In the genomic region with DNA sequence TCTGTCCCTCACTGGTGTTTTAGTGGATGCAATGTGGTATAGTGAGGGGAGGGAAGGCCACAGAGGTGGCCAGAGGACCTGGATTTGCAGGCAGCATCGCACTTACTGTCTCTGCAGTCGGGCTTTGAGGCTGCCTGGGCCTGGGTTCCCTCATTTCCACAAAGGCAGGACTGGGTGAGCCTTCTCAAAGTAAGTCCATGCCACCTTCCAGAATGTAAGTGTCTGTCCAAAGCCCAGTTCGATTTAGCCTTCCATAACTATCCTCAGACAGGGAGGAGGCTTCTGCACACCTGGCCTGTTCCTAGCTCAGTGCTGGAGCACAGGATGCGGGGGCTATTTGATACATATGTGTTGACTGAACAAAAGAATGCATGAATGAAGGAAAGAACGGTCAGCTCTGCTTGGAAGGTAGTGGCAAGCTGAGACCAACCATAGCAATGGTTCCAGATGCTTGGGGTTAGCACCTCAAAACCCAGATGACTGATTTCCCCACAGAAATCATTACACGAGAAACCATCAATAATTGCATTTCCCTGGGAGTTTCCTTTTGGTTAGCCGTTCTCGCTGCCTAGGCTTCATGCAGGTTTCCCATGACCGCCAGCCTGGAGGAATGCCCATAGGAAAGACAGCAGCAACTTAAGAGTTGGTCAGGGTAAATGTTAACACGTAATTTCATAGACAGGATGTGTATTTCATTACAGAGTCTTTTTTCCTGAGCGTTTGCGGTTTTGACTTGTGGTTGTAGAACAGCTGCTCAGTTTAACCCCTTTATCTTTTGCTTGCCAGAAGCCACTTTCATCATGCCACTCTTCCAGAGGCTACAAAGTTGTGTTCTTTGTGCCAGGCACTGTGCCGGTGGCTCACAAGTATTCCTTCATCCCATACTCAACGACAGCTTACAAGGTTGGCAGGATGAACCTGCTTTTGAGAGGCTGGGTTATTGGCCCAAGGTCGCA, we compare ENCODE assay signal across 9 cellular contexts. TPM values are rescaled to one million over a fixed set of nuclear protein-coding genes. Genes with fewer than 3 reads are reported as not detected.
DNase-seq lines count a peak whose midpoint lies in the region; ATAC-seq and TF ChIP-seq lines count a peak whose summit lies in the region.
"Had no signal": no experiment of that assay in that cellular context is flagged by ENCODE, and none has a peak within 500 bp of the region (broad histone marks: within the 10 kb centered on the region; RNA-seq: fewer than 3 reads in every experiment).

No MANE protein-coding gene starts in this region.

- TF ChIP-seq RAD21 in SK-N-SH (IDR thresholded peaks at IDR 0.05; ENCODE audit: low read length) = no peak

- H3K23ac ChIP-seq in mesendoderm (ENCODE audit: low read length) = peak overlapping the region; percentile 66

- no peak for ATAC-seq in SK-N-SH treated with all-trans-retinoic acid at 6 μM for 48 hours

- H3K36me3 ChIP-seq in SK-N-SH (replicated peaks in 1 of 2; ENCODE audit: control insufficient read depth in 1 of 2, insufficient read depth in 2 of 2, low read length in 1 of 2) (no peaks in the 10 kb centered on the region), mesendoderm (ENCODE audit: control insufficient read depth, insufficient read depth, low read length) (no peaks in the 10 kb centered on the region), BE2C (no peaks in the 10 kb centered on the region)

- CTCF ChIA-PET in SK-N-SH (lab: Yijun Ruan, JAX) = interaction anchor here (0.7 to 1.9 kb wide), 3 partner anchors 9 to 13 kb away, joined by 3 to 7 read pairs (median 4); no protein-coding TSS in a partner anchor

- H3K27ac ChIP-seq in SK-N-SH (ENCODE audit: low read depth in 2 of 2, low read length in 1 of 2) (no peak overlapping the region), mesendoderm (ENCODE audit: low read depth, low read length) (no peak overlapping the region)
- H3K27ac ChIP-seq: C4-2B had no signal

- TF ChIP-seq CTCF in SK-N-SH (IDR thresholded peaks at IDR 0.05) (no peak), BE2C (IDR thresholded peaks at IDR 0.05; ENCODE audit: low read depth, low read length) (no peak)

- no peak overlapping the region for H3K56ac ChIP-seq in mesendoderm (ENCODE audit: low read length)

- no peaks in the 10 kb centered on the region for H3K9me2 ChIP-seq in SK-N-SH

- H2BK120ac ChIP-seq in mesendoderm (ENCODE audit: low read depth, low read length) = no peak overlapping the region

- no peak for DNase-seq in SK-N-SH
- peak; percentile 62 for DNase-seq in KG1 (lab: John Stamatoyannopoulos, UW)
- DNase-seq in activated CD8-positive, alpha-beta memory T cell treated with anti-CD3 and anti-CD28 coated beads, Interleukin-2, amount 50 U/mL, for 4 hours = peak; percentile 35
- DNase-seq in mesendoderm = no peak
- no peak for DNase-seq in BE2C
- DNase-seq in NCI-H524 (lab: John Stamatoyannopoulos, UW) = no peak
- no peak for DNase-seq in SK-N-DZ (ENCODE audit: low spot score)

- H3K9ac ChIP-seq in SK-N-SH (no peak overlapping the region), mesendoderm (ENCODE audit: low read length) (no peak overlapping the region)

- no peak overlapping the region for H2AFZ ChIP-seq in SK-N-SH (ENCODE audit: low read depth)

- no peak overlapping the region for H3K4me3 ChIP-seq in SK-N-SH (ENCODE audit: low read depth in 2 of 2, low read length in 1 of 2)
- no peak overlapping the region for H3K4me3 ChIP-seq in mesendoderm (ENCODE audit: low read length)
- no peak overlapping the region for H3K4me3 ChIP-seq in BE2C (ENCODE audit: low read depth, low read length)

- H3K4me2 ChIP-seq in SK-N-SH = no peak overlapping the region
- no peak overlapping the region for H3K4me2 ChIP-seq in mesendoderm (ENCODE audit: low read length)

- no peak for TF ChIP-seq EP300 in SK-N-SH (IDR thresholded peaks at IDR 0.05; ENCODE audit: borderline replicate concordance in 1 of 2, low read depth in 1 of 2, low read length in 1 of 2)

- 31% methylated on average over 14 of the region's 15 CpGs for WGBS in SK-N-SH (ENCODE audit: low lambda C conversion rate)
- WGBS in mesendoderm (ENCODE audit: extremely low coverage, insufficient coverage, low lambda C conversion rate) = no CpG with 5 or more reads among the region's 15 CpGs

- peaks cover 3% of the 10 kb centered on the region for H3F3A ChIP-seq in SK-N-SH (replicated peaks; ENCODE audit: insufficient read depth)

- no peak overlapping the region for H3K18ac ChIP-seq in mesendoderm (ENCODE audit: low read length)

- H4K8ac ChIP-seq in mesendoderm (ENCODE audit: low read depth, low read length) = no peak overlapping the region

- no peaks in the 10 kb centered on the region for H3K9me3 ChIP-seq in SK-N-SH
- no peaks in the 10 kb centered on the region for H3K9me3 ChIP-seq in BE2C

- no peak overlapping the region for H4K5ac ChIP-seq in mesendoderm (ENCODE audit: low read length)

- H2AK5ac ChIP-seq in mesendoderm (ENCODE audit: low read length) = no peak overlapping the region

- no peak overlapping the region for H2BK15ac ChIP-seq in mesendoderm (replicated peaks; ENCODE audit: low read depth)

- H4K20me1 ChIP-seq in SK-N-SH (ENCODE audit: insufficient read depth) = peaks cover 21% of the 10 kb centered on the region

- peaks cover 7% of the 10 kb centered on the region for H3K79me1 ChIP-seq in mesendoderm (ENCODE audit: low read length)

- H2BK5ac ChIP-seq in mesendoderm (ENCODE audit: low read length) = no peak overlapping the region

- H3K4me1 ChIP-seq in SK-N-SH (ENCODE audit: control insufficient read depth in 1 of 2, insufficient read depth in 2 of 2, low read depth in 1 of 2, low read length in 1 of 2) = no peaks in the 10 kb centered on the region
- no peaks in the 10 kb centered on the region for H3K4me1 ChIP-seq in mesendoderm (ENCODE audit: control insufficient read depth, low read depth, low read length)
- H3K4me1 ChIP-seq in BE2C = no peaks in the 10 kb centered on the region; the same call in 1 of the 2 replicates

- H3K79me2 ChIP-seq in SK-N-SH (ENCODE audit: insufficient read depth) (peaks cover 3% of the 10 kb centered on the region), mesendoderm (ENCODE audit: control insufficient read depth, insufficient read depth, low read length) (peaks cover 3% of the 10 kb centered on the region)

- peaks cover 4% of the 10 kb centered on the region; the same call in 1 of the 2 replicates for H3K27me3 ChIP-seq in SK-N-SH (ENCODE audit: insufficient read depth)
- no peaks in the 10 kb centered on the region for H3K27me3 ChIP-seq in mesendoderm (ENCODE audit: insufficient read depth, low read length, poor library complexity)
- peaks cover 9% of the 10 kb centered on the region for H3K27me3 ChIP-seq in BE2C

- H3K4ac ChIP-seq in mesendoderm (ENCODE audit: low read depth, low read length) = no peak overlapping the region

- POLR2A ChIA-PET in SK-N-SH (lab: Yijun Ruan, JAX) = no interaction called here

TF ChIP-seq in SK-N-SH, 30 proteins besides CTCF, POLR2A, EP300 and RAD21:
- TF ChIP-seq SIN3A (IDR thresholded peaks at IDR 0.05; ENCODE audit: borderline replicate concordance, low read depth, low read length) = no peak
- TF ChIP-seq TCF12 (IDR thresholded peaks at IDR 0.05) = peak; percentile 32; the same call in 1 of the 2 replicates
- TF ChIP-seq MEF2A (IDR thresholded peaks at IDR 0.05; ENCODE audit: borderline replicate concordance, low read depth) = no peak
- TF ChIP-seq USF1 (IDR thresholded peaks at IDR 0.05; ENCODE audit: borderline replicate concordance, low read depth) = no peak
- no peak for TF ChIP-seq YY1 (IDR thresholded peaks at IDR 0.05; ENCODE audit: low read depth)
- TF ChIP-seq FOXJ3 (CRISPR knock-in tag; IDR thresholded peaks at IDR 0.05) = no peak

TF ChIP-seq in SK-N-SH treated with all-trans-retinoic acid at 6 μM for 48 hours, 23 proteins besides CTCF, POLR2A, EP300 and RAD21:
- TF ChIP-seq ZNF8 (CRISPR knock-in tag; IDR thresholded peaks at IDR 0.05) (no peak), ZC3H10 (CRISPR knock-in tag; IDR thresholded peaks at IDR 0.05) (no peak), OSR1 (CRISPR knock-in tag; IDR thresholded peaks at IDR 0.05) (no peak)

RNA-seq across cellular contexts. Expression of gene IL17RA, which starts 2.7 kb away (rescaled TPM):
- 4.2 and 4.5 TPM in 2 replicates for polyA plus RNA-seq in SK-N-SH (2012; rRNA removed)
- polyA plus RNA-seq in SK-N-SH (2012; cell fraction: cytosol; rRNA removed) = 2.3 and 3.5 TPM in 2 replicates
- polyA plus RNA-seq in SK-N-SH (2012; cell fraction: nucleus; rRNA removed) = 5.5 and 5.9 TPM in 2 replicates
- polyA plus RNA-seq in mesendoderm (2013, experiment 1 of 2) = 5.0 TPM
- 5.0 TPM for polyA plus RNA-seq in mesendoderm (2013, experiment 2 of 2)
- polyA plus RNA-seq in BE2C (2012; ENCODE audit: insufficient read depth, insufficient read length, low read depth) = 3.7 TPM
- 2.7 and 3.0 TPM in 2 replicates for polyA plus RNA-seq in SK-N-DZ (2014; cell fraction: cytosol; rRNA removed)
- polyA plus RNA-seq in SK-N-DZ (2014; cell fraction: nucleus; rRNA removed) = 2.2 and 3.3 TPM in 2 replicates

RNA-seq across cellular contexts. Expression of gene TMEM121B, which starts 33.7 kb away (rescaled TPM):
- polyA plus RNA-seq in SK-N-SH (2012; rRNA removed) = 0.08 and 0.13 TPM in 2 replicates
- 0.12 and 0.21 TPM in 2 replicates for polyA plus RNA-seq in SK-N-SH (2012; cell fraction: cytosol; rRNA removed)
- polyA plus RNA-seq in SK-N-SH (2012; cell fraction: nucleus; rRNA removed) = 0.36 and 0.63 TPM in 2 replicates
- polyA plus RNA-seq in mesendoderm (2013, experiment 1 of 2) = 2.2 TPM
- 2.3 TPM for polyA plus RNA-seq in mesendoderm (2013, experiment 2 of 2)
- polyA plus RNA-seq in BE2C (2012; ENCODE audit: insufficient read depth, insufficient read length, low read depth) = 2.6 TPM
- polyA plus RNA-seq in SK-N-DZ (2014; cell fraction: cytosol; rRNA removed) = 8.1 and 9.7 TPM in 2 replicates
- polyA plus RNA-seq in SK-N-DZ (2014; cell fraction: nucleus; rRNA removed) = 5.8 and 6.9 TPM in 2 replicates

Comparison
In these comparisons a context has a peak if more than half of its experiments do, and no peak if none do; other contexts are left out.
1. DNase-seq: peak in KG1 (single experiment) and activated CD8-positive, alpha-beta memory T cell treated with anti-CD3 and anti-CD28 coated beads, Interleukin-2, amount 50 U/mL, for 4 hours (single experiment); none in SK-N-SH (single experiment), mesendoderm (single experiment), BE2C (single experiment), NCI-H524 (0 of 2) and SK-N-DZ (single experiment).